32 cellular contexts compared by ENCODE assay signal in genomic region chr9:36293918-36294317, GRCh38.
"Had no signal": no experiment of that assay in that cellular context is flagged by ENCODE, and none has a peak within 500 bp of the region (broad histone marks: within the 10 kb centered on the region; RNA-seq: fewer than 3 reads in every experiment).

No MANE protein-coding gene starts in this region.

- H3K36me3 ChIP-seq: ascending aorta, breast epithelium, cardiac muscle cell, colonic mucosa, esophagus muscularis mucosa, gastrocnemius medialis, WERI-Rb-1 had no signal

- H3K9me3 ChIP-seq: ascending aorta, breast epithelium, colonic mucosa, esophagus muscularis mucosa, gastrocnemius medialis had no signal

- H3K27ac Mint-ChIP-seq: activated B cell treated with CpG ODN at 0.5 μM for 24 hours; activated CD4-positive, alpha-beta memory T cell treated with anti-CD3 and anti-CD28 coated beads for 36 hours; activated CD4-positive, alpha-beta T cell treated with anti-CD3 and anti-CD28 coated beads for 36 hours; activated CD4-positive, alpha-beta T cell treated with anti-CD3 and anti-CD28 coated beads, Interleukin-2, amount 10 ng/mL, durations not matched to agents 24 days and 14 days; activated naive CD4-positive, alpha-beta T cell treated with anti-CD3 and anti-CD28 coated beads, Interleukin-2, amount 10 ng/mL, durations not matched to agents 7 days and 5 days; activated naive CD8-positive, alpha-beta T cell treated with anti-CD3 and anti-CD28 coated beads, Interleukin-2, amount 10 ng/mL, durations not matched to agents 7 days and 5 days; activated T-cell treated with anti-CD3 and anti-CD28 coated beads, Interleukin-2, amount 50 U/mL, for 24 hours; activated T-cell treated with anti-CD3 and anti-CD28 coated beads, Interleukin-2, amount 50 U/mL, for 72 hours; brain; T-helper 17 cell; T-helper 2 cell treated with Interferon-gamma antibody and Interleukin-4, amounts not matched to agents 5 μg/mL and 100 μg/mL, for 36 hours had no signal

- H3K4me1 ChIP-seq: ascending aorta, breast epithelium, gastrocnemius medialis had no signal

- H3K9me3 Mint-ChIP-seq: activated B cell treated with CpG ODN at 0.5 μM for 24 hours; activated CD4-positive, alpha-beta memory T cell treated with anti-CD3 and anti-CD28 coated beads for 36 hours; activated CD4-positive, alpha-beta T cell treated with anti-CD3 and anti-CD28 coated beads, Interleukin-2, amount 10 ng/mL, durations not matched to agents 24 days and 14 days; activated naive CD4-positive, alpha-beta T cell treated with anti-CD3 and anti-CD28 coated beads, Interleukin-2, amount 10 ng/mL, durations not matched to agents 7 days and 5 days; activated naive CD4-positive, alpha-beta T cell treated with anti-CD3 and anti-CD28 coated beads, Interleukin-2, amount 50 U/mL, for 72 hours; activated naive CD8-positive, alpha-beta T cell treated with anti-CD3 and anti-CD28 coated beads, Interleukin-2, amount 10 ng/mL, durations not matched to agents 7 days and 5 days; activated T-cell treated with anti-CD3 and anti-CD28 coated beads, Interleukin-2, amount 50 U/mL, for 24 hours; activated T-cell treated with anti-CD3 and anti-CD28 coated beads, Interleukin-2, amount 50 U/mL, for 72 hours; brain; T-helper 2 cell treated with Interferon-gamma antibody and Interleukin-4, amounts not matched to agents 5 μg/mL and 100 μg/mL, for 36 hours had no signal

- H3K4me3 Mint-ChIP-seq: activated B cell treated with CpG ODN at 0.5 μM for 24 hours; activated CD4-positive, alpha-beta memory T cell treated with anti-CD3 and anti-CD28 coated beads for 36 hours; activated CD4-positive, alpha-beta T cell treated with anti-CD3 and anti-CD28 coated beads for 36 hours; activated CD4-positive, alpha-beta T cell treated with anti-CD3 and anti-CD28 coated beads, Interleukin-2, amount 10 ng/mL, durations not matched to agents 24 days and 14 days; activated naive CD4-positive, alpha-beta T cell treated with anti-CD3 and anti-CD28 coated beads, Interleukin-2, amount 10 ng/mL, durations not matched to agents 7 days and 5 days; activated naive CD8-positive, alpha-beta T cell treated with anti-CD3 and anti-CD28 coated beads, Interleukin-2, amount 10 ng/mL, durations not matched to agents 7 days and 5 days; activated T-cell treated with anti-CD3 and anti-CD28 coated beads, Interleukin-2, amount 50 U/mL, for 24 hours; activated T-cell treated with anti-CD3 and anti-CD28 coated beads, Interleukin-2, amount 50 U/mL, for 72 hours; brain; T-helper 17 cell; T-helper 2 cell treated with Interferon-gamma antibody and Interleukin-4, amounts not matched to agents 5 μg/mL and 100 μg/mL, for 36 hours had no signal

- DNase-seq: activated B cell treated with CpG ODN at 0.5 μM for 24 hours; activated CD4-positive, alpha-beta memory T cell treated with anti-CD3 and anti-CD28 coated beads for 36 hours; activated CD4-positive, alpha-beta T cell treated with anti-CD3 and anti-CD28 coated beads for 36 hours; activated CD4-positive, alpha-beta T cell treated with anti-CD3 and anti-CD28 coated beads, Interleukin-2, amount 10 ng/mL, durations not matched to agents 24 days and 14 days; activated CD4-positive, CD25-positive, alpha-beta regulatory T cell treated with anti-CD3 and anti-CD28 coated beads, Interleukin-2, amount 50 U/mL, for 72 hours; activated CD8-positive, alpha-beta memory T cell treated with anti-CD3 and anti-CD28 coated beads, Interleukin-2, amount 50 U/mL, for 48 hours; activated gamma-delta T cell; activated naive CD4-positive, alpha-beta T cell; activated naive CD4-positive, alpha-beta T cell treated with anti-CD3 and anti-CD28 coated beads, Interleukin-2, amount 10 ng/mL, durations not matched to agents 7 days and 5 days; activated naive CD8-positive, alpha-beta T cell treated with anti-CD3 and anti-CD28 coated beads, Interleukin-2, amount 10 ng/mL, durations not matched to agents 7 days and 5 days; activated T-cell treated with anti-CD3 and anti-CD28 coated beads for 4 hours; activated T-cell treated with anti-CD3 and anti-CD28 coated beads, Interleukin-2, amount 50 U/mL, for 24 hours; activated T-cell treated with anti-CD3 and anti-CD28 coated beads, Interleukin-2, amount 50 U/mL, for 72 hours; central memory CD4-positive, alpha-beta T cell; cerebellar nuclear complex; colonic mucosa; effector memory CD4-positive, alpha-beta T cell; erythroblast; foreskin keratinocyte; gastrocnemius medialis; glutamatergic neuron; T-helper 1 cell; T-helper 17 cell; T1000; WERI-Rb-1 had no signal

- H3K4me3 ChIP-seq: ascending aorta, breast epithelium, cardiac muscle cell, colonic mucosa, esophagus muscularis mucosa, gastrocnemius medialis had no signal

- H3K36me3 Mint-ChIP-seq: activated CD4-positive, alpha-beta memory T cell treated with anti-CD3 and anti-CD28 coated beads for 36 hours; activated naive CD4-positive, alpha-beta T cell treated with anti-CD3 and anti-CD28 coated beads, Interleukin-2, amount 10 ng/mL, durations not matched to agents 7 days and 5 days; activated naive CD4-positive, alpha-beta T cell treated with anti-CD3 and anti-CD28 coated beads, Interleukin-2, amount 50 U/mL, for 72 hours; brain had no signal

- ATAC-seq: activated CD4-positive, alpha-beta T cell treated with anti-CD3 and anti-CD28 coated beads for 36 hours; activated naive CD4-positive, alpha-beta T cell treated with anti-CD3 and anti-CD28 coated beads, Interleukin-2, amount 50 U/mL, for 72 hours; activated T-cell treated with anti-CD3 and anti-CD28 coated beads, Interleukin-2, amount 50 U/mL, for 72 hours; foreskin keratinocyte; gastrocnemius medialis; T-helper 17 cell had no signal

- H3K27me3 ChIP-seq: ascending aorta, breast epithelium, cardiac muscle cell, colonic mucosa, esophagus muscularis mucosa, foreskin keratinocyte, gastrocnemius medialis had no signal

- H3K27ac ChIP-seq: ascending aorta, breast epithelium, cardiac muscle cell, colonic mucosa, esophagus muscularis mucosa, foreskin keratinocyte, gastrocnemius medialis, WERI-Rb-1 had no signal

- H3K27me3 Mint-ChIP-seq: activated B cell treated with CpG ODN at 0.5 μM for 24 hours; activated CD4-positive, alpha-beta memory T cell treated with anti-CD3 and anti-CD28 coated beads for 36 hours; activated CD4-positive, alpha-beta T cell treated with anti-CD3 and anti-CD28 coated beads for 36 hours; activated CD4-positive, alpha-beta T cell treated with anti-CD3 and anti-CD28 coated beads, Interleukin-2, amount 10 ng/mL, durations not matched to agents 24 days and 14 days; activated naive CD8-positive, alpha-beta T cell treated with anti-CD3 and anti-CD28 coated beads, Interleukin-2, amount 10 ng/mL, durations not matched to agents 7 days and 5 days; activated T-cell treated with anti-CD3 and anti-CD28 coated beads, Interleukin-2, amount 50 U/mL, for 24 hours; brain had no signal

- H3K4me1 Mint-ChIP-seq: activated B cell treated with CpG ODN at 0.5 μM for 24 hours; activated CD4-positive, alpha-beta T cell treated with anti-CD3 and anti-CD28 coated beads for 36 hours; activated CD4-positive, alpha-beta T cell treated with anti-CD3 and anti-CD28 coated beads, Interleukin-2, amount 10 ng/mL, durations not matched to agents 24 days and 14 days; activated naive CD4-positive, alpha-beta T cell treated with anti-CD3 and anti-CD28 coated beads, Interleukin-2, amount 10 ng/mL, durations not matched to agents 7 days and 5 days; activated naive CD8-positive, alpha-beta T cell treated with anti-CD3 and anti-CD28 coated beads, Interleukin-2, amount 10 ng/mL, durations not matched to agents 7 days and 5 days had no signal
